In genomic region chr7:16235743-16236142, GRCh38 we compare ENCODE assay signal across 2 cellular contexts.
TF ChIP-seq lines count a peak whose summit lies in the region.

No MANE protein-coding gene starts in this region.

TF ChIP-seq in A549, 52 proteins besides CTCF, POLR2A, EP300 and RAD21 (continued from another document):
- no peak for TF ChIP-seq HOXA7 (CRISPR knock-in tag; IDR thresholded peaks at IDR 0.05)
TF ChIP-seq in A549: peak in this region for 1.

TF ChIP-seq in K562, 482 proteins besides CTCF, POLR2A, EP300 and RAD21 (continued from another document):
- no peak for TF ChIP-seq E2F6 (IDR thresholded peaks at IDR 0.05; ENCODE audit: borderline replicate concordance in 1 of 2, extremely low read depth in 1 of 2, insufficient read depth in 1 of 2, insufficient read length in 1 of 2, low read depth in 1 of 2, low read length in 1 of 2, poor library complexity in 1 of 2, severe bottlenecking in 1 of 2)
- TF ChIP-seq ERF (CRISPR knock-in tag; IDR thresholded peaks at IDR 0.05), result no peak
- no peak for TF ChIP-seq RBBP5 (IDR thresholded peaks at IDR 0.05; ENCODE audit: borderline replicate concordance, insufficient read depth, low read length, poor library complexity, severe bottlenecking)
- TF ChIP-seq HINFP (tag; conservative IDR thresholded peaks at IDR 0.05; ENCODE audit: low read depth), result no peak
- TF ChIP-seq MAFG (tag; conservative IDR thresholded peaks at IDR 0.05), result peak; percentile 69
- 0 out of 2 replicates have a peak, but pooled peaks have one; percentile 30 for TF ChIP-seq FOSL1 (tag; conservative IDR thresholded peaks at IDR 0.05)
- no peak for TF ChIP-seq KDM2B (CRISPR knock-in tag; IDR thresholded peaks at IDR 0.05)
- TF ChIP-seq PKNOX1 (IDR thresholded peaks at IDR 0.05), result no peak
- no peak for TF ChIP-seq YBX1 (IDR thresholded peaks at IDR 0.05)
- peak; percentile 7 for TF ChIP-seq DACH1 (IDR thresholded peaks at IDR 0.05; ENCODE audit: partially characterized antibody)
- TF ChIP-seq PHB2 (IDR thresholded peaks at IDR 0.05; ENCODE audit: low read depth), result no peak
- 0 out of 2 replicates have a peak, but pooled peaks have one; percentile 26 for TF ChIP-seq C11orf30 (IDR thresholded peaks at IDR 0.05; ENCODE audit: low read depth)
- peak; percentile 23; the same call in 1 of the 2 replicates for TF ChIP-seq MAFF (IDR thresholded peaks at IDR 0.05; ENCODE audit: low read length)
- TF ChIP-seq JUNB (CRISPR knock-in tag; conservative IDR thresholded peaks at IDR 0.05), result 0 out of 2 replicates have a peak, but pooled peaks have one; percentile 7
- TF ChIP-seq NFE2L1 (tag; IDR thresholded peaks at IDR 0.05; ENCODE audit: borderline replicate concordance, low read depth), result peak; percentile 39; the same call in 1 of the 2 replicates
- TF ChIP-seq TRIM24 (IDR thresholded peaks at IDR 0.05), result no peak
- TF ChIP-seq ATF3 (IDR thresholded peaks at IDR 0.05), result peak; percentile 66
- no peak for TF ChIP-seq ATF3 (CRISPR knock-in tag; conservative IDR thresholded peaks at IDR 0.05)
- no peak for TF ChIP-seq ZNF280B (CRISPR knock-in tag; IDR thresholded peaks at IDR 0.05)
- no peak for TF ChIP-seq E2F8 (IDR thresholded peaks at IDR 0.05; ENCODE audit: low read depth, partially characterized antibody)
- no peak for TF ChIP-seq BCLAF1 (IDR thresholded peaks at IDR 0.05; ENCODE audit: borderline replicate concordance in 1 of 2, control insufficient read depth in 1 of 2, low read depth in 2 of 2, low read length in 1 of 2)
- no peak for TF ChIP-seq ZNF75A (CRISPR knock-in tag; IDR thresholded peaks at IDR 0.05)
- TF ChIP-seq CBX1 (IDR thresholded peaks at IDR 0.05; ENCODE audit: low read depth), result no peak
- no peak for TF ChIP-seq HNRNPH1 (optimal IDR thresholded peaks at IDR 0.05; ENCODE audit: low read depth, low read length)
- TF ChIP-seq ZNF316 (IDR thresholded peaks at IDR 0.05), result peak; percentile 63
- no peak for TF ChIP-seq NONO (IDR thresholded peaks at IDR 0.05; ENCODE audit: low read depth in 2 of 2, low read length in 1 of 2)
- no peak for TF ChIP-seq THRA (IDR thresholded peaks at IDR 0.05)
TF ChIP-seq in K562: peak in this region for 9.
